Comparison of ENCODE assay signal across 8 cellular contexts in the genomic region with DNA sequence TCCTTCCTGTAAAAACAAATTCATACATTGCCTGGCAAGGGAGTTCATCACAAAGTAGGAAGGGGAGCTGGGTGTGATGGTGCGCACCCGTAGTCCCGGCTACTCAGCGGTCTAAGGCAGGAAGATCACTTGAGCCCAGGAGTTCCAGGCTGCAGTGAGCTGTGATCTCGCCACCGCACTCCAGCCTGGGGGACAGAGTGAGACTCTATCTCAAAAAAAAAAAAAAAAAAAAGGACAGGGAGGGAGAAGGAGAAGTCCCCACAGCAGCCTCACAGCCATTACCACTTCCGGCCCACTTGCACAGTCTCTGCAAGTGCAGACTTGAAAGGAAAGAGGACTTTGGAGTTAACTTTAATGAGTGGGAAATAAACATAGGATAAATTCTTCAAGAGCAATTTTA.
DNase-seq lines count a peak whose midpoint lies in the region.

No MANE protein-coding gene starts in this region.

- DNase-seq in HT1080 (ENCODE audit: low read depth) (peak; percentile 82), iris pigment epithelial cell (ENCODE audit: low read depth) (peak; percentile 33), NCI-H526 (lab: John Stamatoyannopoulos, UW) (no peak), RKO (ENCODE audit: low spot score) (no peak), AG20443 (ENCODE audit: low spot score) (no peak), GOT3 (lab: John Stamatoyannopoulos, UW) (no peak)
- DNase-seq in activated CD4-positive, alpha-beta T cell treated with anti-CD3 and anti-CD28 coated beads, Interleukin-2, amount 10 ng/mL, durations not matched to agents 7 days and 5 days = peak; percentile 58

- H3K9me3 ChIP-seq in BLaER1 treated with 17β-estradiol and CSF1 and Interleukin-3, amounts not matched to agents 10 nM and 100 nM (replicated peaks in 1 of 11) = no peaks in the 10 kb centered on the region

- H3K36me3 Mint-ChIP-seq in activated CD4-positive, alpha-beta T cell treated with anti-CD3 and anti-CD28 coated beads, Interleukin-2, amount 10 ng/mL, durations not matched to agents 7 days and 5 days (ENCODE audit: low read depth) = peaks cover 2% of the 10 kb centered on the region

- no peaks in the 10 kb centered on the region for H3K9me3 Mint-ChIP-seq in activated CD4-positive, alpha-beta T cell treated with anti-CD3 and anti-CD28 coated beads, Interleukin-2, amount 10 ng/mL, durations not matched to agents 7 days and 5 days

- peak overlapping the region in 10 of 11 experiments; percentile 4 to 79 (median 64); a peak in 17 of 22 replicates for H3K27ac ChIP-seq in BLaER1 treated with 17β-estradiol and CSF1 and Interleukin-3, amounts not matched to agents 10 nM and 100 nM

- POLR2A ChIA-PET in activated CD4-positive, alpha-beta T cell treated with anti-CD3 and anti-CD28 coated beads, Interleukin-2, amount 10 ng/mL, durations not matched to agents 7 days and 5 days (lab: Charles Lee) = no interaction called here

- peak overlapping the region; percentile 70 to 95 (median 81) for H3K4me2 ChIP-seq in BLaER1 treated with 17β-estradiol and CSF1 and Interleukin-3, amounts not matched to agents 10 nM and 100 nM

- CTCF ChIA-PET in activated CD4-positive, alpha-beta T cell treated with anti-CD3 and anti-CD28 coated beads, Interleukin-2, amount 10 ng/mL, durations not matched to agents 7 days and 5 days (lab: Charles Lee) = interaction anchor here (2.1 to 2.2 kb wide), 2 partner anchors 11 to 109 kb away, joined by 5 to 9 read pairs; no protein-coding TSS in a partner anchor

- no peaks in the 10 kb centered on the region for H3K27me3 Mint-ChIP-seq in activated CD4-positive, alpha-beta T cell treated with anti-CD3 and anti-CD28 coated beads, Interleukin-2, amount 10 ng/mL, durations not matched to agents 7 days and 5 days

- H3K36me3 ChIP-seq in BLaER1 treated with 17β-estradiol and CSF1 and Interleukin-3, amounts not matched to agents 10 nM and 100 nM = peaks cover 0 to 18% (median 3%) of the 10 kb centered on the region in 11 experiments; a peak in 3 of 22 replicates

- no peaks in the 10 kb centered on the region for H3K4me1 Mint-ChIP-seq in activated CD4-positive, alpha-beta T cell treated with anti-CD3 and anti-CD28 coated beads, Interleukin-2, amount 10 ng/mL, durations not matched to agents 7 days and 5 days

- H4K20me1 ChIP-seq in BLaER1 treated with 17β-estradiol and CSF1 and Interleukin-3, amounts not matched to agents 10 nM and 100 nM = peaks cover 0 to 5% (median 0%) of the 10 kb centered on the region in 11 experiments; a peak in 2 of 22 replicates

- peak overlapping the region; percentile 48 for H3K27ac Mint-ChIP-seq in activated CD4-positive, alpha-beta T cell treated with anti-CD3 and anti-CD28 coated beads, Interleukin-2, amount 10 ng/mL, durations not matched to agents 7 days and 5 days

- peaks cover 33 to 57% (median 48%) of the 10 kb centered on the region in 10 experiments for H3K4me1 ChIP-seq in BLaER1 treated with 17β-estradiol and CSF1 and Interleukin-3, amounts not matched to agents 10 nM and 100 nM

- H3K27me3 ChIP-seq in BLaER1 treated with 17β-estradiol and CSF1 and Interleukin-3, amounts not matched to agents 10 nM and 100 nM = no peaks in the 10 kb centered on the region

- H3K4me3 ChIP-seq in BLaER1 treated with 17β-estradiol and CSF1 and Interleukin-3, amounts not matched to agents 10 nM and 100 nM = peak overlapping the region in 5 of 10 experiments; percentile 6 to 38 (median 31); a peak in 9 of 20 replicates

- peak overlapping the region in 9 of 11 experiments; percentile 32 to 61 (median 46); a peak in 16 of 22 replicates for H3K9ac ChIP-seq in BLaER1 treated with 17β-estradiol and CSF1 and Interleukin-3, amounts not matched to agents 10 nM and 100 nM

- peak overlapping the region; percentile 32 for H3K4me3 Mint-ChIP-seq in activated CD4-positive, alpha-beta T cell treated with anti-CD3 and anti-CD28 coated beads, Interleukin-2, amount 10 ng/mL, durations not matched to agents 7 days and 5 days

Comparison
In these comparisons a context has a peak if more than half of its experiments do, and no peak if none do; other contexts are left out.
1. DNase-seq: peak in HT1080 (single experiment), activated CD4-positive, alpha-beta T cell treated with anti-CD3 and anti-CD28 coated beads, Interleukin-2, amount 10 ng/mL, durations not matched to agents 7 days and 5 days (single experiment) and iris pigment epithelial cell (single experiment); none in NCI-H526 (0 of 2), RKO (single experiment), AG20443 (single experiment) and GOT3 (single experiment).